Comparison of ENCODE assay signal across 1 cellular context in genomic region chr1:26789953-26790352, GRCh38.
TF ChIP-seq lines count a peak whose summit lies in the region.

No MANE protein-coding gene starts in this region.

TF ChIP-seq in SK-N-SH, 30 proteins besides CTCF, POLR2A, EP300 and RAD21 (continued from another document):
- TF ChIP-seq REST (IDR thresholded peaks at IDR 0.05; ENCODE audit: low read depth, low read length) = no peak
